Comparison of ENCODE assay signal across 18 cellular contexts in the genomic region with DNA sequence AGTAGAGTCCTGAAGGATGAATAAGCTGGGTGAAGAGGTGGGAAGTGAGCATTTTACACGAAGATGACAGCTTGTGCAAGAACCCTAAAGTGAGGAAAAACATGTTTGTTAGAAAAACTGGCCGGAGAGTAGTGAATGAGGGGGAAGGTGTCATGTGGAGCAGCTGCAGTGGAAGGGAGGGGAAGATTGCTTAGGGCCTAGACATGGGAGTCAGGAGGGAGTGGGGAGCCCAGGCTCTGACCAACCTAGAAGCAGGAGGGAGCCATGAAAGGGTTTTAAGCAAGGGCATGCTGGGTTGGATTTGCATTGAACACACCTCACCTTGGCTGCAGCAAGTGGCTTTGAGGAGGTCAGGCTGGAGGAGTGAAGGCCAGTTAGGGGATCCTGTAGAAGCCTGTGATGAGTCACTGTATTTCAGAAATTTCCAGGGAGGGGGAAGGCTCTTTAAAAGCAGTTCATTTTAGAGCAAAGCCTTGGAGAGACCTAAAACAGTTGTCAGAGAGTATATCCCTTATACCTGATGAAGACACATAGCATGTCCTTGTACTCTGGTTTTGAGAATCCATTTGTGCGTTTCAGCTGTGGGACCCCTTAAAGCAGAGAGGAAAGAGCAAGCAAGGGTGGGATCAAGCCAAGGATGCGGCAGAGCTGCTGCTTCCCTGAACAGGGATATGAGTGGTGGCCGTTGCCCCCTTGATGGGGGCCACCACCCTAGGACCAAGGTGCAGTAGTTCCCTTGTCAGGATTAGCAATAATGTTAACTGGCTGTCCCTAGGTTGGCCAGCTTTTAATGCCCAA. TPM values are rescaled to one million over a fixed set of nuclear protein-coding genes. Genes with fewer than 3 reads are reported as not detected.
DNase-seq lines count a peak whose midpoint lies in the region; ATAC-seq and TF ChIP-seq lines count a peak whose summit lies in the region.
"Had no signal": no experiment of that assay in that cellular context is flagged by ENCODE, and none has a peak within 500 bp of the region (broad histone marks: within the 10 kb centered on the region; RNA-seq: fewer than 3 reads in every experiment).

No MANE protein-coding gene starts in this region.

- peak; percentile 8 for DNase-seq in EH (ENCODE audit: low read depth)
- peak; percentile 2 for DNase-seq in PC-3
- no peak for DNase-seq in esophagus muscularis mucosa (ENCODE audit: extremely low spot score)
- peak; percentile 67 for DNase-seq in mesenteric fat pad (ENCODE audit: low spot score)
- DNase-seq in SHP77 (lab: John Stamatoyannopoulos, UW), result no peak
- DNase-seq in NCI-H524 (lab: John Stamatoyannopoulos, UW), result no peak
- no peak for DNase-seq in H7
- DNase-seq in NCI-H1105 (lab: John Stamatoyannopoulos, UW), result no peak
- DNase-seq: activated CD4-positive, CD25-positive, alpha-beta regulatory T cell treated with anti-CD3 and anti-CD28 coated beads, Interleukin-2, amount 50 U/mL, for 72 hours; activated naive CD8-positive, alpha-beta T cell treated with anti-CD3 and anti-CD28 coated beads for 36 hours; CD4-positive, alpha-beta T cell; Kasumi-1; left colon; NCI-H2171 treated with DMSO at 0.1 percent for 48 hours; NCI-H82; stimulated activated CD4-positive, alpha-beta T cell treated with anti-CD3 and anti-CD28 coated beads, Interleukin-12 subunit alpha, Interleukin-12 subunit beta, amount 100 ng/mL, for 4 hours had no signal

- no peaks in the 10 kb centered on the region for H4K20me1 ChIP-seq in PC-3 (ENCODE audit: low read length)

- no peaks in the 10 kb centered on the region for H3K36me3 ChIP-seq in PC-3 (ENCODE audit: low read depth, low read length)
- H3K36me3 ChIP-seq in esophagus muscularis mucosa, result no peaks in the 10 kb centered on the region
- H3K36me3 ChIP-seq in H7 (replicated peaks; ENCODE audit: control insufficient read depth, insufficient read depth, low read length), result no peaks in the 10 kb centered on the region
- H3K36me3 ChIP-seq: SJSA1 had no signal

- TF ChIP-seq CTCF in PC-3 (conservative IDR thresholded peaks at IDR 0.05; ENCODE audit: low read depth, low read length) (no peak), esophagus muscularis mucosa (IDR thresholded peaks at IDR 0.05) (no peak)

- TF ChIP-seq POLR2A in esophagus muscularis mucosa (IDR thresholded peaks at IDR 0.05; ENCODE audit: low read depth), result no peak

- no peaks in the 10 kb centered on the region for H3K9me3 ChIP-seq in PC-3 (ENCODE audit: low read length)
- H3K9me3 ChIP-seq in esophagus muscularis mucosa, result no peaks in the 10 kb centered on the region

- POLR2A ChIA-PET in PC-3 (lab: Charles Lee; ENCODE audit: unreplicated experiment), result no interaction called here

- WGBS in esophagus muscularis mucosa, result 85% methylated on average over 5 of the region's 5 CpGs

- H3F3A ChIP-seq in PC-3 (ENCODE audit: low read length, unreplicated experiment), result no peaks in the 10 kb centered on the region

- H3K4me3 ChIP-seq in PC-3 (ENCODE audit: low read length) (no peak overlapping the region), esophagus muscularis mucosa (no peak overlapping the region), H7 (ENCODE audit: insufficient read depth, low read depth, low read length) (no peak overlapping the region)
- H3K4me3 ChIP-seq: SJSA1 had no signal

- H2AFZ ChIP-seq in PC-3 (ENCODE audit: low read length), result no peak overlapping the region

- CTCF ChIA-PET in PC-3 (lab: Charles Lee), result no interaction called here

- H3K27ac ChIP-seq in PC-3 (ENCODE audit: low read length) (no peak overlapping the region), esophagus muscularis mucosa (replicated peaks in 1 of 4) (peak overlapping the region in 3 of 4 donors; percentile 7 to 20 (median 9))
- H3K27ac ChIP-seq: SJSA1 had no signal

- H3K4me1 ChIP-seq in PC-3 (ENCODE audit: insufficient read depth, low read length), result peaks cover 15% of the 10 kb centered on the region; the same call in 1 of the 2 replicates
- peaks cover 27 to 36% (median 31%) of the 10 kb centered on the region in 4 donors for H3K4me1 ChIP-seq in esophagus muscularis mucosa
- H3K4me1 ChIP-seq: SJSA1 had no signal

- H3K79me2 ChIP-seq in PC-3 (ENCODE audit: low read length), result no peaks in the 10 kb centered on the region

- no peak overlapping the region for H3K9ac ChIP-seq in PC-3 (ENCODE audit: low read length)

- H3K9me2 ChIP-seq in PC-3 (replicated peaks; ENCODE audit: low read length), result no peaks in the 10 kb centered on the region

- no peak overlapping the region for H3K4me2 ChIP-seq in PC-3 (ENCODE audit: low read length)

- intact Hi-C loops in PC-3 (cut with micrococcal nuclease) (no loop called here), esophagus muscularis mucosa (cut with DNase I) (no loop called here)

- no peak for TF ChIP-seq EP300 in esophagus muscularis mucosa (IDR thresholded peaks at IDR 0.05)

- BruUV-seq in PC-3 (replicated peaks; lab: Mats Ljungman, UMichigan), result no TSS peak

- no peaks in the 10 kb centered on the region for H3K27me3 ChIP-seq in PC-3 (ENCODE audit: low read length)
- no peaks in the 10 kb centered on the region for H3K27me3 ChIP-seq in esophagus muscularis mucosa
- H3K27me3 ChIP-seq in H7 (ENCODE audit: control insufficient read depth, insufficient read depth, low read length), result no peaks in the 10 kb centered on the region
- H3K27me3 ChIP-seq: SJSA1 had no signal

- no peak for ATAC-seq in PC-3
- ATAC-seq: left colon had no signal

RNA-seq across cellular contexts. Expression of a gene that starts 45.4 kb away (rescaled TPM):
- 0.07 and 0.75 TPM in 2 replicates for total RNA-seq in PC-3 (2014; rRNA removed)
- total RNA-seq in esophagus muscularis mucosa, result 10 to 100 TPM; 29.5 to 57.0 (median 41.3) TPM
- total RNA-seq in mesenteric fat pad, result 169 TPM
- 4.7 and 8.3 TPM in 2 replicates for total RNA-seq in H7 (2014; rRNA removed; shearing (Covaris generic))
- total RNA-seq: activated CD8-positive, alpha-beta memory T cell treated with anti-CD3 and anti-CD28 coated beads for 36 hours; activated naive CD8-positive, alpha-beta T cell treated with anti-CD3 and anti-CD28 coated beads for 36 hours; CD4-positive, alpha-beta T cell had no signal

Comparison
In these comparisons a context has a peak if more than half of its experiments do, and no peak if none do; other contexts are left out.
1. DNase-seq: peak in EH (single experiment), PC-3 (single experiment) and mesenteric fat pad (single experiment); none in esophagus muscularis mucosa (single experiment), SHP77 (0 of 2), NCI-H524 (0 of 2), H7 (single experiment) and NCI-H1105 (single experiment).